Comparison of ENCODE assay signal across 8 cellular contexts in the genomic region with DNA sequence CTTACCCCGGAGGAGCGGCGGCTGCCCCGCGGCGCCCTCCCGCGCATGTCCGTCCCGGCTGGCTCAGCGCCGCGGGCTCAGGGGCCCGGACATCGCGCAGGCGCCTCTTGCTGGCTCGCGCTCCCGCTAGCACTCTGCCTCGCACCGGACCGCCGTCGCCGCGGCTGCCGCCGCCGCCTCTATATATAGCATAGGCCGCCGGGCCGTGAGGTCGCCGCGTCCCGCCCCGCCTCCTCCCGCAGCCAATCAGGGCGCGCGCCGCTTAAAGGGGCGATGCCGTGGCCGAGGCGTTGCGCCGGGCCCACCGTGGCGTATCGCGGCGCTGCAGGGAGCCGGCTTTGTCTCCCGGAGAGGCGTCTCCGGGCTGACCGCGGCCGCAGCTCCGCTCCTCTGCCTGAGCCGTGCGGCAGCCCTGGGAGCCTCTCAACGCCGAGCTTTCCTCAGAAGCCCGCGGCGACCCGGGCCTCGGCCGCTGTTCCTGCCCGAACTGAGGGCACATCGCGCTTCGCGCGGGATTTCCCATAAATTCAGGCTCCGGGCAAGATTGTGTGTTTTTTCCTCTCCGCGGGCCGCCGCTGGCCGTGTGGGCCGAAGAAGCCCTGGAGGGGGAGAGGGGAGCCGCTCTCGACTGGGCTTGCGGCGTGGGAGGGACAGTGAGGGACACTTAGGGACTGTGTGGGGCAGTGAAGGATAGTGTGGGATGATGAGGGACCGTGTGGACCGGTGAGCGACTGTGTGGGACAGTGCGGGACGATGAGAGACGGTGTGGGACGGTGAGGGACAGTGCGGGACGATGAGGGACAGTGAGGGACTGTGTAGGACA. TPM values are rescaled to one million over a fixed set of nuclear protein-coding genes. Genes with fewer than 3 reads are reported as not detected.
DNase-seq lines count a peak whose midpoint lies in the region; ATAC-seq, FAIRE-seq and TF ChIP-seq lines count a peak whose summit lies in the region.

A gene with protein sequence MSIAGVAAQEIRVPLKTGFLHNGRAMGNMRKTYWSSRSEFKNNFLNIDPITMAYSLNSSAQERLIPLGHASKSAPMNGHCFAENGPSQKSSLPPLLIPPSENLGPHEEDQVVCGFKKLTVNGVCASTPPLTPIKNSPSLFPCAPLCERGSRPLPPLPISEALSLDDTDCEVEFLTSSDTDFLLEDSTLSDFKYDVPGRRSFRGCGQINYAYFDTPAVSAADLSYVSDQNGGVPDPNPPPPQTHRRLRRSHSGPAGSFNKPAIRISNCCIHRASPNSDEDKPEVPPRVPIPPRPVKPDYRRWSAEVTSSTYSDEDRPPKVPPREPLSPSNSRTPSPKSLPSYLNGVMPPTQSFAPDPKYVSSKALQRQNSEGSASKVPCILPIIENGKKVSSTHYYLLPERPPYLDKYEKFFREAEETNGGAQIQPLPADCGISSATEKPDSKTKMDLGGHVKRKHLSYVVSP (minus strand): TSS at position 157 of the 823 bp plus-strand sequence. CDS start 10,690 bp downstream, outside the sequence.

- H3K27ac ChIP-seq in caudate nucleus (ENCODE audit: low read depth, low read length) (peak within 1 kb of the TSS; percentile 87), small intestine (ENCODE audit: low read depth in 1 of 2, low read length in 1 of 2) (peak within 1 kb of the TSS; percentile 79 to 89)

- DNase-seq in GM12891 (ENCODE audit: insufficient read length, low spot score) (peak; percentile 84), NCI-H2081 (lab: John Stamatoyannopoulos, UW) (peak; percentile 89 to 92), caudate nucleus (lab: John Stamatoyannopoulos, UW) (peak in 60 of 61 donors; percentile 47 to 97 (median 91)), iPS-NIHi7 (ENCODE audit: extremely low spot score) (peak; percentile 95), small intestine (peak; percentile 91)
- DNase-seq in activated CD4-positive, CD25-positive, alpha-beta regulatory T cell treated with anti-CD3 and anti-CD28 coated beads, Interleukin-2, amount 50 U/mL, for 16 hours (ENCODE audit: low read depth, low spot score) = peak; percentile 67

- peak; percentile 65 for TF ChIP-seq POLR2A in GM12891 (IDR thresholded peaks at IDR 0.05; ENCODE audit: low read depth, low read length)

- WGBS in small intestine, 3 donors = 3 to 8% (median 5%) methylated on average over 61 to 98 of the region's 98 CpGs

- FAIRE-seq in GM12891 (lab: Jason Lieb, UNC) (peak; percentile 85), small intestine (lab: Jason Lieb, UNC) (no peak)

- H3K4me3 ChIP-seq in small intestine (ENCODE audit: low read depth in 1 of 2, low read length in 2 of 2) = peak within 1 kb of the TSS; percentile 84 to 99

- ATAC-seq in HG02852 (IDR thresholded peaks at IDR 0.05; ENCODE audit: unreplicated experiment) (peak; percentile 85), GM18870 (IDR thresholded peaks at IDR 0.05; ENCODE audit: unreplicated experiment) (no peak)

- H3K4me1 ChIP-seq in small intestine (ENCODE audit: control insufficient read depth in 2 of 2, insufficient read depth in 1 of 2, low read depth in 1 of 2, low read length in 1 of 2) = peaks cover 2% of the 10 kb centered on the region in 2 donors

- H3K27me3 ChIP-seq in small intestine (ENCODE audit: control insufficient read depth in 2 of 2, insufficient read depth in 2 of 2, low read length in 2 of 2) = no peaks in the 10 kb centered on the region

- no peaks in the 10 kb centered on the region for H3K9me3 ChIP-seq in small intestine (ENCODE audit: control insufficient read depth, low read depth)

- H3K36me3 ChIP-seq in small intestine (ENCODE audit: control insufficient read depth in 2 of 2, insufficient read depth in 2 of 2, low read length in 2 of 2) = no peaks in the 10 kb centered on the region

TF ChIP-seq in GM12891, 5 proteins besides CTCF, POLR2A, EP300 and RAD21:
- TF ChIP-seq TAF1 (IDR thresholded peaks at IDR 0.05; ENCODE audit: low read depth, low read length) (peak; percentile 15; the same call in 1 of the 2 replicates), POU2F2 (IDR thresholded peaks at IDR 0.05; ENCODE audit: low read depth, low read length) (no peak), PAX5 (IDR thresholded peaks at IDR 0.05; ENCODE audit: insufficient read depth, low read length, severe bottlenecking) (no peak), POLR2AphosphoS5 (IDR thresholded peaks at IDR 0.05; ENCODE audit: low read depth, low read length) (peak; percentile 72), SPI1 (IDR thresholded peaks at IDR 0.05; ENCODE audit: low read depth, low read length) (no peak)

RNA-seq across cellular contexts. Expression of the gene that starts here (rescaled TPM):
- 3.6 TPM for polyA plus RNA-seq in GM12891 (2012; ENCODE audit: low read depth, missing spikeins)
- 10 to 100 TPM; 32.5 to 39.1 (median 35.7) TPM for polyA plus RNA-seq in small intestine
